Comparison of ENCODE assay signal across 9 cellular contexts in genomic region chr20:45346851-45347250, GRCh38. TPM values are rescaled to one million over a fixed set of nuclear protein-coding genes. Genes with fewer than 3 reads are reported as not detected.
DNase-seq lines count a peak whose midpoint lies in the region; ATAC-seq and TF ChIP-seq lines count a peak whose summit lies in the region.
"Had no signal": no experiment of that assay in that cellular context is flagged by ENCODE, and none has a peak within 500 bp of the region (broad histone marks: within the 10 kb centered on the region; RNA-seq: fewer than 3 reads in every experiment).

No MANE protein-coding gene starts in this region.

- H3K9me3 ChIP-seq in right lobe of liver (no peaks in the 10 kb centered on the region), thyroid gland (no peaks in the 10 kb centered on the region)
- H3K9me3 ChIP-seq: BE2C had no signal

- TF ChIP-seq CTCF in astrocyte of the cerebellum (IDR thresholded peaks at IDR 0.05; ENCODE audit: low read depth, low read length, missing control alignments), result no peak
- no peak for TF ChIP-seq CTCF in right lobe of liver (IDR thresholded peaks at IDR 0.05)
- TF ChIP-seq CTCF in thyroid gland (IDR thresholded peaks at IDR 0.05), result no peak

- H3K4me1 Mint-ChIP-seq in activated CD8-positive, alpha-beta memory T cell treated with anti-CD3 and anti-CD28 coated beads, Interleukin-2, amount 10 ng/mL, durations not matched to agents 7 days and 5 days, result peaks cover 44% of the 10 kb centered on the region

- no peak overlapping the region for H3K27ac Mint-ChIP-seq in activated CD8-positive, alpha-beta memory T cell treated with anti-CD3 and anti-CD28 coated beads, Interleukin-2, amount 10 ng/mL, durations not matched to agents 7 days and 5 days

- no peaks in the 10 kb centered on the region for H3K9me3 Mint-ChIP-seq in activated CD8-positive, alpha-beta memory T cell treated with anti-CD3 and anti-CD28 coated beads, Interleukin-2, amount 10 ng/mL, durations not matched to agents 7 days and 5 days (ENCODE audit: low read depth)

- DNase-seq in activated CD8-positive, alpha-beta memory T cell treated with anti-CD3 and anti-CD28 coated beads, Interleukin-2, amount 10 ng/mL, durations not matched to agents 7 days and 5 days, result no peak
- DNase-seq in activated CD8-positive, alpha-beta memory T cell treated with anti-CD3 and anti-CD28 coated beads, Interleukin-2, amount 50 U/mL, for 4 hours, result no peak
- DNase-seq in astrocyte of the cerebellum (ENCODE audit: low read depth) (no peak), right lobe of liver (no peak), thyroid gland (no peak), activated gamma-delta T cell (lab: John Stamatoyannopoulos, UW) (no peak), NCI-H2227 (lab: John Stamatoyannopoulos, UW; ENCODE audit: unreplicated experiment) (no peak)
- no peak for DNase-seq in activated effector memory CD4-positive, alpha-beta T cell treated with anti-CD3 and anti-CD28 coated beads, Interleukin-2, amount 50 U/mL, for 16 hours
- DNase-seq: BE2C had no signal

- in situ Hi-C loops in astrocyte of the cerebellum (cut with HindIII; ENCODE audit: low sequenced_read_pairs), result no loop called here

- peak overlapping the region; percentile 77 for H3K4me3 Mint-ChIP-seq in activated CD8-positive, alpha-beta memory T cell treated with anti-CD3 and anti-CD28 coated beads, Interleukin-2, amount 10 ng/mL, durations not matched to agents 7 days and 5 days

- H3K4me1 ChIP-seq in right lobe of liver (peaks cover 0 to 19% (median 0%) of the 10 kb centered on the region in 4 donors), thyroid gland (peaks cover 51 to 60% of the 10 kb centered on the region in 2 donors)

- intact Hi-C loops in right lobe of liver (cut with DNase I), result no loop called here
- intact Hi-C loops in thyroid gland (cut with DNase I), result no loop called here

- TF ChIP-seq POLR2A in right lobe of liver (IDR thresholded peaks at IDR 0.05) (no peak), thyroid gland (IDR thresholded peaks at IDR 0.05) (no peak)

- H3K36me3 ChIP-seq in right lobe of liver (no peaks in the 10 kb centered on the region), thyroid gland (no peaks in the 10 kb centered on the region)
- H3K36me3 ChIP-seq: BE2C had no signal

- no peaks in the 10 kb centered on the region for H3K36me3 Mint-ChIP-seq in activated CD8-positive, alpha-beta memory T cell treated with anti-CD3 and anti-CD28 coated beads, Interleukin-2, amount 10 ng/mL, durations not matched to agents 7 days and 5 days

- no peak for ATAC-seq in activated CD8-positive, alpha-beta memory T cell treated with anti-CD3 and anti-CD28 coated beads, Interleukin-2, amount 10 ng/mL, durations not matched to agents 7 days and 5 days
- no peak for ATAC-seq in right lobe of liver

- H3K27ac ChIP-seq in right lobe of liver (peak overlapping the region; percentile 91 to 99 (median 97)), thyroid gland (peak overlapping the region; percentile 93 to 98 (median 97))

- H3K27me3 ChIP-seq in right lobe of liver, result no peaks in the 10 kb centered on the region
- no peaks in the 10 kb centered on the region for H3K27me3 ChIP-seq in thyroid gland
- H3K27me3 ChIP-seq: BE2C had no signal

- no peaks in the 10 kb centered on the region for H3K27me3 Mint-ChIP-seq in activated CD8-positive, alpha-beta memory T cell treated with anti-CD3 and anti-CD28 coated beads, Interleukin-2, amount 10 ng/mL, durations not matched to agents 7 days and 5 days

- CTCF ChIA-PET in activated CD8-positive, alpha-beta memory T cell treated with anti-CD3 and anti-CD28 coated beads, Interleukin-2, amount 10 ng/mL, durations not matched to agents 7 days and 5 days (lab: Charles Lee), result interaction anchor here (0.9 to 4.3 kb wide), 14 partner anchors 10 to 424 kb away, joined by 3 to 39 read pairs (median 5); partner anchors contain the start of gene SYS1

- H3K4me3 ChIP-seq in astrocyte of the cerebellum (ENCODE audit: low read depth, low read length) (peak overlapping the region; percentile 90), right lobe of liver (peak overlapping the region; percentile 78 to 90 (median 84)), thyroid gland (replicated peaks in 1 of 3) (peak overlapping the region in 2 of 3 donors; percentile 0 to 68)

- WGBS in right lobe of liver (ENCODE audit: insufficient coverage, low coverage, low lambda C conversion rate, missing lambda C conversion rate), result 23% methylated on average over 3 of the region's 5 CpGs
- WGBS in thyroid gland, 2 donors, result 75 to 79% methylated on average over 5 of the region's 5 CpGs

RNA-seq across cellular contexts. Expression of gene SDC4, which starts 1.4 kb away (rescaled TPM):
- 10 to 100 TPM; 15.0 to 50.7 TPM for total RNA-seq in activated CD8-positive, alpha-beta memory T cell treated with anti-CD3 and anti-CD28 coated beads, Interleukin-2, amount 10 ng/mL, durations not matched to agents 7 days and 5 days
- 100 to 1,000 TPM in 4 of 6 experiments, 10 to 100 TPM in 2; 84.3 to 373 (median 116) TPM for total RNA-seq in right lobe of liver
- total RNA-seq in thyroid gland, result 100 to 1,000 TPM in 1 of 4 donors, 10 to 100 TPM in 3; 35.5 to 101 (median 63.3) TPM

RNA-seq across cellular contexts. Expression of gene SYS1, which starts 16.1 kb away (rescaled TPM):
- total RNA-seq in activated CD8-positive, alpha-beta memory T cell treated with anti-CD3 and anti-CD28 coated beads, Interleukin-2, amount 10 ng/mL, durations not matched to agents 7 days and 5 days, result 10 to 100 TPM; 19.6 to 24.9 TPM
- 10 to 100 TPM; 16.6 to 26.2 (median 20.8) TPM for total RNA-seq in right lobe of liver
- total RNA-seq in thyroid gland, result 10 to 100 TPM; 52.7 to 86.1 (median 76.6) TPM

RNA-seq across cellular contexts. Expression of gene TP53TG5, which starts 31.3 kb away (rescaled TPM):
- under 1 TPM in 1 of 2 experiments, not detected in 1; 0.15 TPM for total RNA-seq in activated CD8-positive, alpha-beta memory T cell treated with anti-CD3 and anti-CD28 coated beads, Interleukin-2, amount 10 ng/mL, durations not matched to agents 7 days and 5 days
- total RNA-seq in right lobe of liver (not detected), thyroid gland (not detected)

RNA-seq across cellular contexts. Expression of gene MATN4, which starts 38.8 kb away (rescaled TPM):
- total RNA-seq in activated CD8-positive, alpha-beta memory T cell treated with anti-CD3 and anti-CD28 coated beads, Interleukin-2, amount 10 ng/mL, durations not matched to agents 7 days and 5 days, result 1 to 10 TPM in 1 of 2 experiments, under 1 TPM in 1; 0.64 to 2.2 TPM
- not detected for total RNA-seq in right lobe of liver
- 1 to 10 TPM in 1 of 4 donors, not detected in 3; 1.2 TPM for total RNA-seq in thyroid gland

RNA-seq across cellular contexts. Expression of gene RBPJL, which starts 40.2 kb away (rescaled TPM):
- not detected for total RNA-seq in activated CD8-positive, alpha-beta memory T cell treated with anti-CD3 and anti-CD28 coated beads, Interleukin-2, amount 10 ng/mL, durations not matched to agents 7 days and 5 days
- total RNA-seq in right lobe of liver (not detected), thyroid gland (not detected)

Comparison
In these comparisons a context has a peak if more than half of its experiments do, and no peak if none do; other contexts are left out.
1. H3K4me3 ChIP-seq: peak in every context shown above with its lines; median percentile 90 in astrocyte of the cerebellum; 84 in right lobe of liver; 34 in thyroid gland.